6 cellular contexts compared by ENCODE assay signal in the genomic region with DNA sequence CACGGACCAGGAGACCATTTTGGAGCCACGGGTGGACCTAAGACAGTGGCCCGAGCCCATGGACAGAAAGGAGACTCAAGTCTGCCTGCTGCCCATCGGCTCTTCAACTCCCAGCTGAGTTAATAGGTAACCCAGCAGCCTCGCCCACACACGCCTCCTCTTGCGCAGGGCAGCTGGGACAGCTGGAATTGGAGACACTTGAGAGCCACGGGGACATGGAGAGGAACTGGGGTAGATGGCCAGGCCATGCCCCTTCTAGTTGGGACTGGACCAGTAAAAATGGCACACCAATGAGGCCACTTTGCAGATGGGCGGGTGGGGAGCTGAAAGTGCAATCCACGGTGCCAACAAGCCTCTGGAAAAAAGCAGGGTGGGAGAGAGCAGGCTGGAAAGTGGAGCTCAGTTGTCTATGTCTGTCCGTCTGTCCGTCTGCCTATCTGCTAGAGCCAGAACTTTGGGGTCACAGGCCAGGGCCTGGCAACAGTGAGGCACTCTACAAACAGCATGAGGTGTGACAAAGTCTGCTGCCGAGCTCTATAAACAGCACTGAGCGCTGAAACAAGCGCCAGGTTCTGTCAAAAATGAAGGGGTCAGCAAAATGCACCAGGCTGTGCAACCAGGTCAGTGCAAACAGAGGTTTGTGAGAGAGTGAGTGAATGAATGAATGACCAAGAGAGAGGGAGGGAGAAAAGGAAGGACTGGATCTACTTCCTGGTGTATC. TPM values are rescaled to one million over a fixed set of nuclear protein-coding genes. Genes with fewer than 3 reads are reported as not detected.
"Had no signal": no experiment of that assay in that cellular context is flagged by ENCODE, and none has a peak within 500 bp of the region (broad histone marks: within the 10 kb centered on the region; RNA-seq: fewer than 3 reads in every experiment).

No MANE protein-coding gene starts in this region.

RNA-seq across cellular contexts. Expression of a gene that starts 7.0 kb away (rescaled TPM):
- total RNA-seq: activated CD8-positive, alpha-beta T cell treated with anti-CD3 and anti-CD28 coated beads, Interleukin-2, amount 10 ng/mL, durations not matched to agents 7 days and 5 days; activated naive CD4-positive, alpha-beta T cell treated with anti-CD3 and anti-CD28 coated beads for 36 hours; natural killer cell treated with Interleukin-12 subunit alpha and Interleukin-12 subunit beta and Interleukin-15 and Interleukin-18, amount 100 ng/mL, for 72 hours; occipital lobe; SJSA1 had no signal
- polyA plus RNA-seq: immature natural killer cell had no signal

RNA-seq across cellular contexts. Expression of a gene that starts 52.1 kb away (rescaled TPM):
- total RNA-seq: occipital lobe, SJSA1 had no signal
